ENCODE assay signal across 14 cellular contexts in genomic region chr16:23436992-23437391, GRCh38. TPM values are rescaled to one million over a fixed set of nuclear protein-coding genes. Genes with fewer than 3 reads are reported as not detected.
DNase-seq lines count a peak whose midpoint lies in the region; ATAC-seq and TF ChIP-seq lines count a peak whose summit lies in the region.
"Had no signal": no experiment of that assay in that cellular context is flagged by ENCODE, and none has a peak within 500 bp of the region (broad histone marks: within the 10 kb centered on the region; RNA-seq: fewer than 3 reads in every experiment).

No MANE protein-coding gene starts in this region.

- H3K27me3 ChIP-seq in A673 (replicated peaks; ENCODE audit: insufficient read depth, low read depth, low read length, poor library complexity) (no peaks in the 10 kb centered on the region), GM23338 (ENCODE audit: insufficient read depth) (no peaks in the 10 kb centered on the region), endodermal cell (ENCODE audit: control insufficient read depth, insufficient read depth, low read length, poor library complexity, severe bottlenecking) (no peaks in the 10 kb centered on the region)
- H3K27me3 ChIP-seq: BLaER1 had no signal

- H3K9me3 Mint-ChIP-seq in GM23338 (no peaks in the 10 kb centered on the region), endodermal cell (no peaks in the 10 kb centered on the region)
- H3K9me3 Mint-ChIP-seq: CD14-positive monocyte; CD4-positive, alpha-beta memory T cell had no signal

- H3K9me3 ChIP-seq in A673 (ENCODE audit: low read depth, low read length, poor library complexity, severe bottlenecking) (no peaks in the 10 kb centered on the region), SK-N-MC (ENCODE audit: low read depth, low read length) (no peaks in the 10 kb centered on the region), endodermal cell (ENCODE audit: control insufficient read depth, low read length) (no peaks in the 10 kb centered on the region)
- H3K9me3 ChIP-seq: BLaER1, HAP-1 had no signal

- intact Hi-C loops in A673 (cut with micrococcal nuclease; ENCODE audit: unreplicated experiment): loop anchor here (5.0 to 10.0 kb wide), 3 partner anchors 372 to 540 kb away; no protein-coding TSS in a partner anchor

- H3K27ac ChIP-seq in A673 (ENCODE audit: low read depth, low read length, poor library complexity, severe bottlenecking) (peak overlapping the region; percentile 72), GM23338 (ENCODE audit: low read depth) (no peak overlapping the region), SK-N-MC (peak overlapping the region; percentile 66; the same call in 1 of the 2 replicates), endodermal cell (ENCODE audit: low read depth, low read length) (no peak overlapping the region)
- H3K27ac ChIP-seq: BLaER1 had no signal

- H3K36me3 ChIP-seq in A673 (ENCODE audit: insufficient read depth, low read length, poor library complexity, severe bottlenecking) (peaks cover 40% of the 10 kb centered on the region), GM23338 (ENCODE audit: insufficient read depth) (peaks cover 13% of the 10 kb centered on the region), SK-N-MC (ENCODE audit: insufficient read depth, low read length) (peaks cover 50% of the 10 kb centered on the region), endodermal cell (ENCODE audit: control insufficient read depth, insufficient read depth, low read length) (peaks cover 35% of the 10 kb centered on the region)

- no peaks in the 10 kb centered on the region for H3K9me2 ChIP-seq in GM23338 (ENCODE audit: insufficient read depth)

- H3K4me1 ChIP-seq in A673 (ENCODE audit: insufficient read depth, low read length, poor library complexity, severe bottlenecking) (peaks cover 30% of the 10 kb centered on the region), GM23338 (ENCODE audit: insufficient read depth) (no peaks in the 10 kb centered on the region), endodermal cell (ENCODE audit: control insufficient read depth, insufficient read depth, low read length) (no peaks in the 10 kb centered on the region)
- H3K4me1 ChIP-seq: BLaER1, HAP-1 had no signal

- DNase-seq in A673 (ENCODE audit: low spot score) (no peak), GM23338 (ENCODE audit: low spot score) (no peak), SK-N-MC (ENCODE audit: low read depth, low spot score) (no peak), endodermal cell (no peak), NCI-H1694 (lab: John Stamatoyannopoulos, UW) (no peak), AG08396 (ENCODE audit: low spot score) (no peak)
- no peak for DNase-seq in activated CD4-positive, CD25-positive, alpha-beta regulatory T cell (lab: John Stamatoyannopoulos, UW)
- DNase-seq: CD4-positive, alpha-beta memory T cell; DMS153; DMS79; GDM1 had no signal

- no peak overlapping the region for H3K9ac ChIP-seq in SK-N-MC (ENCODE audit: insufficient read length)
- no peak overlapping the region for H3K9ac ChIP-seq in endodermal cell (ENCODE audit: extremely low read depth, low read length, poor library complexity, severe bottlenecking)
- H3K9ac ChIP-seq: BLaER1 had no signal

- H3K4me2 ChIP-seq in GM23338: no peak overlapping the region
- H3K4me2 ChIP-seq: BLaER1 had no signal

- CTCF ChIA-PET in A673 (lab: Charles Lee): interaction anchor here (1.0 kb wide), 1 partner anchor 538 kb away, joined by 5 read pairs; no protein-coding TSS in a partner anchor

- H3K27ac Mint-ChIP-seq in GM23338: peak overlapping the region; percentile 29; the same call in 1 of the 2 replicates
- H3K27ac Mint-ChIP-seq in endodermal cell: peak overlapping the region; percentile 54

- no peaks in the 10 kb centered on the region for H3K79me2 ChIP-seq in GM23338 (replicated peaks; ENCODE audit: insufficient read depth)

- H3K36me3 Mint-ChIP-seq in GM23338 (ENCODE audit: low read depth) (peaks cover 39% of the 10 kb centered on the region; the same call in 2 of the 3 replicates), endodermal cell (ENCODE audit: low read depth) (peaks cover 49% of the 10 kb centered on the region)

- TF ChIP-seq CTCF in A673 (conservative IDR thresholded peaks at IDR 0.05; ENCODE audit: low read depth, low read length) (no peak), GM23338 (conservative IDR thresholded peaks at IDR 0.05; ENCODE audit: low read depth in 2 of 2) (no peak), endodermal cell (conservative IDR thresholded peaks at IDR 0.05) (no peak)

- no TSS peak for BruUV-seq in A673 (replicated peaks; lab: Mats Ljungman, UMichigan)

- H3F3A ChIP-seq in GM23338 (replicated peaks; ENCODE audit: low read depth): no peaks in the 10 kb centered on the region

- H3K27me3 Mint-ChIP-seq in GM23338 (ENCODE audit: insufficient read depth, low read depth, poor library complexity) (no peaks in the 10 kb centered on the region), endodermal cell (ENCODE audit: insufficient read depth) (no peaks in the 10 kb centered on the region)
- H3K27me3 Mint-ChIP-seq: CD4-positive, alpha-beta memory T cell had no signal

- 83 to 97% methylated on average over 1 to 3 of the region's 3 CpGs for WGBS in endodermal cell (ENCODE audit: insufficient coverage in 1 of 2, insufficient read length in 1 of 2), 2 experiments

- H4K20me1 ChIP-seq in GM23338 (replicated peaks; ENCODE audit: insufficient read depth): no peaks in the 10 kb centered on the region; the same call in none of the 2 replicates

- H2AFZ ChIP-seq in GM23338: no peak overlapping the region

- H3K4me3 Mint-ChIP-seq in GM23338: no peak overlapping the region
- H3K4me3 Mint-ChIP-seq in endodermal cell: no peak overlapping the region
- H3K4me3 Mint-ChIP-seq: CD14-positive monocyte; CD4-positive, alpha-beta memory T cell had no signal

- POLR2A ChIA-PET in A673 (lab: Charles Lee; ENCODE audit: low non-redundant PET): no interaction called here

- ATAC-seq in GM23338: no peak

- H3K4me3 ChIP-seq in A673 (ENCODE audit: low read depth, low read length, poor library complexity, severe bottlenecking) (no peak overlapping the region), GM23338 (no peak overlapping the region), SK-N-MC (no peak overlapping the region), endodermal cell (ENCODE audit: low read length) (no peak overlapping the region)
- H3K4me3 ChIP-seq: BLaER1, HAP-1 had no signal

- no peaks in the 10 kb centered on the region for H3K4me1 Mint-ChIP-seq in GM23338
- no peaks in the 10 kb centered on the region for H3K4me1 Mint-ChIP-seq in endodermal cell

TF ChIP-seq in GM23338, 12 proteins besides CTCF, POLR2A, EP300 and RAD21:
- TF ChIP-seq, protein P1, sequence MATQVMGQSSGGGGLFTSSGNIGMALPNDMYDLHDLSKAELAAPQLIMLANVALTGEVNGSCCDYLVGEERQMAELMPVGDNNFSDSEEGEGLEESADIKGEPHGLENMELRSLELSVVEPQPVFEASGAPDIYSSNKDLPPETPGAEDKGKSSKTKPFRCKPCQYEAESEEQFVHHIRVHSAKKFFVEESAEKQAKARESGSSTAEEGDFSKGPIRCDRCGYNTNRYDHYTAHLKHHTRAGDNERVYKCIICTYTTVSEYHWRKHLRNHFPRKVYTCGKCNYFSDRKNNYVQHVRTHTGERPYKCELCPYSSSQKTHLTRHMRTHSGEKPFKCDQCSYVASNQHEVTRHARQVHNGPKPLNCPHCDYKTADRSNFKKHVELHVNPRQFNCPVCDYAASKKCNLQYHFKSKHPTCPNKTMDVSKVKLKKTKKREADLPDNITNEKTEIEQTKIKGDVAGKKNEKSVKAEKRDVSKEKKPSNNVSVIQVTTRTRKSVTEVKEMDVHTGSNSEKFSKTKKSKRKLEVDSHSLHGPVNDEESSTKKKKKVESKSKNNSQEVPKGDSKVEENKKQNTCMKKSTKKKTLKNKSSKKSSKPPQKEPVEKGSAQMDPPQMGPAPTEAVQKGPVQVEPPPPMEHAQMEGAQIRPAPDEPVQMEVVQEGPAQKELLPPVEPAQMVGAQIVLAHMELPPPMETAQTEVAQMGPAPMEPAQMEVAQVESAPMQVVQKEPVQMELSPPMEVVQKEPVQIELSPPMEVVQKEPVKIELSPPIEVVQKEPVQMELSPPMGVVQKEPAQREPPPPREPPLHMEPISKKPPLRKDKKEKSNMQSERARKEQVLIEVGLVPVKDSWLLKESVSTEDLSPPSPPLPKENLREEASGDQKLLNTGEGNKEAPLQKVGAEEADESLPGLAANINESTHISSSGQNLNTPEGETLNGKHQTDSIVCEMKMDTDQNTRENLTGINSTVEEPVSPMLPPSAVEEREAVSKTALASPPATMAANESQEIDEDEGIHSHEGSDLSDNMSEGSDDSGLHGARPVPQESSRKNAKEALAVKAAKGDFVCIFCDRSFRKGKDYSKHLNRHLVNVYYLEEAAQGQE (IDR thresholded peaks at IDR 0.05; ENCODE audit: unreplicated experiment): no peak
- no peak for TF ChIP-seq STAT1 (IDR thresholded peaks at IDR 0.05; ENCODE audit: unreplicated experiment)

RNA-seq across cellular contexts. Expression of gene COG7, which starts 16.0 kb away (rescaled TPM):
- total RNA-seq in A673 (2021): 33.8 and 40.4 TPM in 2 replicates
- total RNA-seq in GM23338 (2014; rRNA removed; shearing (Covaris generic)): 19.6 and 20.0 TPM in 2 replicates
- polyA plus RNA-seq in GM23338 (2016; fragmentation: Nextera tagmentation; extraction: Ambion mirVana): 9.2 and 10.3 TPM in 2 replicates
- 10 to 100 TPM; 19.9 to 31.3 TPM for total RNA-seq in endodermal cell
- 26.4 TPM for polyA plus RNA-seq in endodermal cell (2013, experiment 1 of 2)
- 20.0 TPM for polyA plus RNA-seq in endodermal cell (2013, experiment 2 of 2)

Comparison
In these comparisons a context has a peak if more than half of its experiments do, and no peak if none do; other contexts are left out.
1. H3K27ac ChIP-seq: peak in A673 (single experiment) and SK-N-MC (single experiment); none in GM23338 (single experiment) and endodermal cell (single experiment).